ENCODE assay signal across 17 cellular contexts in genomic region chr5:64181440-64181839, GRCh38. TPM values are rescaled to one million over a fixed set of nuclear protein-coding genes. Genes with fewer than 3 reads are reported as not detected.
DNase-seq lines count a peak whose midpoint lies in the region; ATAC-seq, FAIRE-seq and TF ChIP-seq lines count a peak whose summit lies in the region.
"Had no signal": no experiment of that assay in that cellular context is flagged by ENCODE, and none has a peak within 500 bp of the region (broad histone marks: within the 10 kb centered on the region; RNA-seq: fewer than 3 reads in every experiment).

No MANE protein-coding gene starts in this region.

- CTCF ChIA-PET in endothelial cell of umbilical vein (lab: Charles Lee): no interaction called here

- dilution Hi-C loops in endothelial cell of umbilical vein (cut with MboI; ENCODE audit: extremely low pct_ligation_motif_present, low sequenced_read_pairs): no loop called here

- H3K36me3 ChIP-seq in heart left ventricle (no peaks in the 10 kb centered on the region), endothelial cell of umbilical vein (ENCODE audit: control insufficient read depth in 2 of 2, extremely low read depth in 1 of 2, insufficient read depth in 2 of 2, low read length in 2 of 2) (no peaks in the 10 kb centered on the region), thyroid gland (no peaks in the 10 kb centered on the region)
- H3K36me3 ChIP-seq: BLaER1 treated with 17β-estradiol and CSF1 and Interleukin-3, amounts not matched to agents 10 nM and 100 nM had no signal

- no peaks in the 10 kb centered on the region for H4K20me1 ChIP-seq in endothelial cell of umbilical vein (replicated peaks; ENCODE audit: control insufficient read depth, extremely low read depth, insufficient read depth, low read length)
- H4K20me1 ChIP-seq: BLaER1 treated with 17β-estradiol and CSF1 and Interleukin-3, amounts not matched to agents 10 nM and 100 nM had no signal

- no TSS peak for BruUV-seq in endothelial cell of umbilical vein (replicated peaks; lab: Mats Ljungman, UMichigan)

- no peak overlapping the region for H3K9ac ChIP-seq in endothelial cell of umbilical vein (replicated peaks; ENCODE audit: extremely low read depth, insufficient read depth, low read length)
- H3K9ac ChIP-seq: BLaER1 treated with 17β-estradiol and CSF1 and Interleukin-3, amounts not matched to agents 10 nM and 100 nM had no signal

- peak overlapping the region in 8 of 12 donors; percentile 21 to 68 (median 46) for H3K27ac ChIP-seq in heart left ventricle
- H3K27ac ChIP-seq in endothelial cell of umbilical vein (ENCODE audit: insufficient read depth, low read depth, low read length): no peak overlapping the region
- peak overlapping the region in 2 of 3 donors; percentile 47 to 60 for H3K27ac ChIP-seq in thyroid gland
- H3K27ac ChIP-seq: A549; BLaER1 treated with 17β-estradiol and CSF1 and Interleukin-3, amounts not matched to agents 10 nM and 100 nM had no signal

- no peak overlapping the region for H3K4me3 ChIP-seq in heart left ventricle
- H3K4me3 ChIP-seq in endothelial cell of umbilical vein (replicated peaks in 1 of 3; ENCODE audit: insufficient read depth in 1 of 3, low read depth in 1 of 3, low read length in 3 of 3): no peak overlapping the region
- H3K4me3 ChIP-seq in thyroid gland (replicated peaks in 1 of 3): no peak overlapping the region
- H3K4me3 ChIP-seq: A549; BLaER1 treated with 17β-estradiol and CSF1 and Interleukin-3, amounts not matched to agents 10 nM and 100 nM had no signal

- POLR2A ChIA-PET in endothelial cell of umbilical vein (lab: Charles Lee): no interaction called here

- no peak overlapping the region for H3K4me2 ChIP-seq in endothelial cell of umbilical vein (ENCODE audit: insufficient read depth, low read length)
- H3K4me2 ChIP-seq: BLaER1 treated with 17β-estradiol and CSF1 and Interleukin-3, amounts not matched to agents 10 nM and 100 nM had no signal

- no peaks in the 10 kb centered on the region for H3K27me3 ChIP-seq in heart left ventricle
- no peaks in the 10 kb centered on the region for H3K27me3 ChIP-seq in endothelial cell of umbilical vein (ENCODE audit: control insufficient read depth in 2 of 2, insufficient read depth in 2 of 2, low read length in 2 of 2)
- H3K27me3 ChIP-seq in thyroid gland: no peaks in the 10 kb centered on the region
- H3K27me3 ChIP-seq: BLaER1 treated with 17β-estradiol and CSF1 and Interleukin-3, amounts not matched to agents 10 nM and 100 nM had no signal

- H3K9me3 ChIP-seq in heart left ventricle (peaks cover 0 to 5% (median 0%) of the 10 kb centered on the region in 12 donors), endothelial cell of umbilical vein (replicated peaks; ENCODE audit: control insufficient read depth, insufficient read depth, low read length) (no peaks in the 10 kb centered on the region), thyroid gland (no peaks in the 10 kb centered on the region)
- H3K9me3 ChIP-seq: A549; BLaER1 treated with 17β-estradiol and CSF1 and Interleukin-3, amounts not matched to agents 10 nM and 100 nM had no signal

- H3K79me2 ChIP-seq in endothelial cell of umbilical vein (ENCODE audit: control insufficient read depth, insufficient read depth, low read length): no peaks in the 10 kb centered on the region

- H2AFZ ChIP-seq in endothelial cell of umbilical vein (ENCODE audit: low read depth, low read length): peak overlapping the region; percentile 37

- FAIRE-seq in endothelial cell of umbilical vein (lab: Jason Lieb, UNC): no peak
- FAIRE-seq: A549, GM12892, H1 had no signal

- H3K9me1 ChIP-seq in endothelial cell of umbilical vein (replicated peaks; ENCODE audit: control insufficient read depth, extremely low read depth, insufficient read depth, low read length): no peaks in the 10 kb centered on the region

- ATAC-seq in heart left ventricle: no peak
- ATAC-seq in Right ventricle myocardium inferior: no peak
- ATAC-seq in GM21390 (IDR thresholded peaks at IDR 0.05; ENCODE audit: unreplicated experiment): no peak
- ATAC-seq: A549; CD8-positive, alpha-beta T cell had no signal

- intact Hi-C loops in heart left ventricle (cut with DNase I): loop anchor here in 1 of 10 donors (1.0 kb wide), 1 partner anchor 14 kb away; no protein-coding TSS in a partner anchor
- intact Hi-C loops in Right ventricle myocardium inferior (cut with DNase I): no loop called here
- intact Hi-C loops in endothelial cell of umbilical vein (cut with micrococcal nuclease): no loop called here
- intact Hi-C loops in thyroid gland (cut with DNase I): no loop called here

- H3K4me1 ChIP-seq in heart left ventricle (peaks cover 0 to 40% (median 10%) of the 10 kb centered on the region in 12 donors), endothelial cell of umbilical vein (ENCODE audit: control insufficient read depth, extremely low read depth, insufficient read depth, low read length) (peaks cover 3% of the 10 kb centered on the region), thyroid gland (peaks cover 20 to 30% of the 10 kb centered on the region in 2 donors)
- H3K4me1 ChIP-seq: A549; BLaER1 treated with 17β-estradiol and CSF1 and Interleukin-3, amounts not matched to agents 10 nM and 100 nM had no signal

- no peak for TF ChIP-seq POLR2A in heart left ventricle (IDR thresholded peaks at IDR 0.05)
- no peak for TF ChIP-seq POLR2A in endothelial cell of umbilical vein (IDR thresholded peaks at IDR 0.05; ENCODE audit: low read depth, low read length)
- TF ChIP-seq POLR2A in thyroid gland (IDR thresholded peaks at IDR 0.05): no peak

- TF ChIP-seq CTCF in heart left ventricle (IDR thresholded peaks at IDR 0.05): no peak
- TF ChIP-seq CTCF in endothelial cell of umbilical vein (IDR thresholded peaks at IDR 0.05; ENCODE audit: extremely low read depth in 1 of 2, insufficient read depth in 1 of 2, low read depth in 1 of 2, low read length in 2 of 2): no peak
- no peak for TF ChIP-seq CTCF in thyroid gland (IDR thresholded peaks at IDR 0.05)
- TF ChIP-seq CTCF in GM10266 (IDR thresholded peaks at IDR 0.05; ENCODE audit: control insufficient read depth, insufficient read depth, low read depth, missing control alignments): no peak

- WGBS in heart left ventricle, 4 donors: 56 to 87% (median 66%) methylated on average over 2 of the region's 2 CpGs
- 74 to 93% methylated on average over 2 of the region's 2 CpGs for WGBS in thyroid gland, 2 donors

- DNase-seq in heart left ventricle (no peak), Right ventricle myocardium inferior (ENCODE audit: missing footprints) (no peak), NCI-H69 (lab: John Stamatoyannopoulos, UW) (peak; percentile 22), endothelial cell of umbilical vein (ENCODE audit: low read depth, low spot score) (no peak), thyroid gland (no peak), GM10266 (ENCODE audit: extremely low spot score) (no peak)
- DNase-seq: Calu3; CD8-positive, alpha-beta T cell; DMS53; NCI-H1105; NCI-H2081; NCI-H748 treated with DMSO at 0.1 percent for 48 hours had no signal

TF ChIP-seq in endothelial cell of umbilical vein, 7 proteins besides CTCF, POLR2A, EP300 and RAD21:
- no peak for TF ChIP-seq MAX (IDR thresholded peaks at IDR 0.05; ENCODE audit: insufficient read depth, insufficient read length)
- TF ChIP-seq GATA2 (IDR thresholded peaks at IDR 0.05; ENCODE audit: insufficient read depth, insufficient read length, low read depth, low read length): no peak
- TF ChIP-seq FOS (IDR thresholded peaks at IDR 0.05; ENCODE audit: borderline replicate concordance, insufficient read depth, low read length): no peak
- TF ChIP-seq POLR2AphosphoS5 (IDR thresholded peaks at IDR 0.05; ENCODE audit: insufficient read depth, low read depth, low read length): no peak
- no peak for TF ChIP-seq JUN (IDR thresholded peaks at IDR 0.05; ENCODE audit: borderline replicate concordance, insufficient read depth, insufficient read length, low read depth)
- TF ChIP-seq EZH2 (IDR thresholded peaks at IDR 0.05; ENCODE audit: borderline replicate concordance, low read depth, low read length, severe bottlenecking): no peak
- no peak for TF ChIP-seq MYC (IDR thresholded peaks at IDR 0.05; ENCODE audit: low read depth, low read length)

RNA-seq across cellular contexts. Expression of gene RNF180, which starts 15.8 kb away (rescaled TPM):
- total RNA-seq in heart left ventricle (10 to 100 TPM; 10.5 to 20.4 (median 13.1) TPM), Right ventricle myocardium inferior (11.0 TPM), endothelial cell of umbilical vein (3.4 and 5.6 TPM in 2 replicates), thyroid gland (10 to 100 TPM; 50.5 to 99.0 (median 63.1) TPM)
- polyA plus RNA-seq in heart left ventricle (1 to 10 TPM; 2.1 to 2.6 TPM), endothelial cell of umbilical vein (0.62 and 0.65 TPM in 2 replicates)
- polyA plus RNA-seq in endothelial cell of umbilical vein (2011; cell fraction: cytosol; rRNA removed): 0.72 and 0.80 TPM in 2 replicates
- polyA plus RNA-seq in endothelial cell of umbilical vein (2011; cell fraction: nucleus; rRNA removed): 2.4 and 2.8 TPM in 2 replicates
- 0.56 and 0.64 TPM in 2 replicates for polyA plus RNA-seq in endothelial cell of umbilical vein (2012)
- 3.4 and 5.2 TPM in 2 replicates for polyA minus RNA-seq in endothelial cell of umbilical vein
- not detected for polyA minus RNA-seq in endothelial cell of umbilical vein (2011; cell fraction: cytosol; rRNA and poly(A)+ RNA removed)
- 6.1 and 7.7 TPM in 2 replicates for polyA minus RNA-seq in endothelial cell of umbilical vein (2011; cell fraction: nucleus; rRNA and poly(A)+ RNA removed)
- total RNA-seq: CD8-positive, alpha-beta T cell had no signal
